Comparison of ENCODE assay signal across 1 cellular context in the genomic region with DNA sequence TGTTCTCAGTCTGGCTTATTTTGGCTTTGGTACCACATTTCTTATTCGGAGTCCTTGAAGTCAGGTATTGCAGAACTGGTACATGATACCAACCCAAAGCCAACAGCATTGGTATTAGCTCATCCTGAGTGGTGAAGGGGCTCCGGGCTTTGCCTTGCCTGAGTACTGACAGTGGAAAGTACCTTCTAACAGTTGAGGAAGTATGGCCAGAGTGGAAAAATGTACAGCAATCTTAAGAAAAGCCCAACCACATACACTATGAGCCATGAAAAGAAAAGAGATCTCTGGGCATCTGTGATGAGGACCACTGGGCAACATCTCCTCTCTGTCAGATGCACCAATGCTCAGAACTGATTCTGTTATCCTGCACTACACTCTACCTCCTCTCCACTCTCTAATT.
TF ChIP-seq lines count a peak whose summit lies in the region.

No MANE protein-coding gene starts in this region.

TF ChIP-seq in GM23338, 12 proteins besides CTCF, POLR2A, EP300 and RAD21 (continued from another document):
- no peak for TF ChIP-seq REST (IDR thresholded peaks at IDR 0.05; ENCODE audit: unreplicated experiment)
- TF ChIP-seq NANOG (IDR thresholded peaks at IDR 0.05; ENCODE audit: borderline replicate concordance): no peak
- TF ChIP-seq EZH2 (IDR thresholded peaks at IDR 0.05; ENCODE audit: low read depth, unreplicated experiment): no peak
- no peak for TF ChIP-seq JUNB (IDR thresholded peaks at IDR 0.05; ENCODE audit: unreplicated experiment)
- no peak for TF ChIP-seq STAT1 (IDR thresholded peaks at IDR 0.05; ENCODE audit: unreplicated experiment)
- TF ChIP-seq, protein P1, sequence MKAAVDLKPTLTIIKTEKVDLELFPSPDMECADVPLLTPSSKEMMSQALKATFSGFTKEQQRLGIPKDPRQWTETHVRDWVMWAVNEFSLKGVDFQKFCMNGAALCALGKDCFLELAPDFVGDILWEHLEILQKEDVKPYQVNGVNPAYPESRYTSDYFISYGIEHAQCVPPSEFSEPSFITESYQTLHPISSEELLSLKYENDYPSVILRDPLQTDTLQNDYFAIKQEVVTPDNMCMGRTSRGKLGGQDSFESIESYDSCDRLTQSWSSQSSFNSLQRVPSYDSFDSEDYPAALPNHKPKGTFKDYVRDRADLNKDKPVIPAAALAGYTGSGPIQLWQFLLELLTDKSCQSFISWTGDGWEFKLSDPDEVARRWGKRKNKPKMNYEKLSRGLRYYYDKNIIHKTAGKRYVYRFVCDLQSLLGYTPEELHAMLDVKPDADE (IDR thresholded peaks at IDR 0.05): no peak
- no peak for TF ChIP-seq ZNF114 (CRISPR knock-in tag; IDR thresholded peaks at IDR 0.05)
- no peak for TF ChIP-seq EZH2phosphoT487 (IDR thresholded peaks at IDR 0.05; ENCODE audit: unreplicated experiment)
- no peak for TF ChIP-seq CREB1 (CRISPR knock-in tag; IDR thresholded peaks at IDR 0.05; ENCODE audit: low read depth)
TF ChIP-seq in GM23338: peak in this region for 0.
